In genomic region chr2:213002383-213002782, GRCh38 we compare ENCODE assay signal across 23 cellular contexts.
DNase-seq lines count a peak whose midpoint lies in the region; ATAC-seq and TF ChIP-seq lines count a peak whose summit lies in the region.
"Had no signal": no experiment of that assay in that cellular context is flagged by ENCODE, and none has a peak within 500 bp of the region (broad histone marks: within the 10 kb centered on the region; RNA-seq: fewer than 3 reads in every experiment).

No MANE protein-coding gene starts in this region.

- ATAC-seq in CD4-positive, CD25-positive, alpha-beta regulatory T cell (ENCODE audit: low read depth in 2 of 2), result no peak
- ATAC-seq in GM18870 (IDR thresholded peaks at IDR 0.05; ENCODE audit: unreplicated experiment), result peak; percentile 44
- ATAC-seq in HG02884 (IDR thresholded peaks at IDR 0.05; ENCODE audit: unreplicated experiment), result peak; percentile 39
- ATAC-seq in HG03460 (IDR thresholded peaks at IDR 0.05; ENCODE audit: unreplicated experiment), result peak; percentile 36
- ATAC-seq in right lobe of liver, result no peak
- ATAC-seq: activated naive CD4-positive, alpha-beta T cell treated with anti-CD3 and anti-CD28 coated beads, Interleukin-2, amount 50 U/mL, for 72 hours; GM23338; lower lobe of right lung had no signal

- H3K9me3 ChIP-seq in CD4-positive, CD25-positive, alpha-beta regulatory T cell (ENCODE audit: control insufficient read depth in 2 of 2, low read length in 2 of 2), result no peaks in the 10 kb centered on the region
- no peaks in the 10 kb centered on the region for H3K9me3 ChIP-seq in right lobe of liver
- H3K9me3 ChIP-seq: lower lobe of right lung, right atrium auricular region, transverse colon had no signal

- peaks cover 64 to 83% (median 74%) of the 10 kb centered on the region in 4 donors for H3K4me1 Mint-ChIP-seq in CD4-positive, CD25-positive, alpha-beta regulatory T cell

- H3K27ac ChIP-seq in CD4-positive, CD25-positive, alpha-beta regulatory T cell (ENCODE audit: insufficient read depth, low read length, poor library complexity, severe bottlenecking), result peak overlapping the region; percentile 80
- no peak overlapping the region for H3K27ac ChIP-seq in right lobe of liver
- H3K27ac ChIP-seq: C4-2B, hepatocyte, lower lobe of right lung, transverse colon had no signal

- H3K27me3 Mint-ChIP-seq in CD4-positive, CD25-positive, alpha-beta regulatory T cell, result no peaks in the 10 kb centered on the region
- H3K27me3 Mint-ChIP-seq: stimulated activated naive CD8-positive, alpha-beta T cell treated with anti-CD3 and anti-CD28 coated beads, Interleukin-15, Interleukin-2, amounts not matched to agents 100 ng/mL and 50 ng/mL, for 24 hours had no signal

- intact Hi-C loops in right lobe of liver (cut with DNase I), result no loop called here

- peaks cover 60% of the 10 kb centered on the region for H3K4me1 ChIP-seq in CD4-positive, CD25-positive, alpha-beta regulatory T cell (ENCODE audit: control insufficient read depth, insufficient read depth, low read length, poor library complexity, severe bottlenecking)
- H3K4me1 ChIP-seq in right lobe of liver, result no peaks in the 10 kb centered on the region

- peak overlapping the region; percentile 77 for H3K4me3 ChIP-seq in CD4-positive, CD25-positive, alpha-beta regulatory T cell (ENCODE audit: low read depth, low read length)
- no peak overlapping the region for H3K4me3 ChIP-seq in right lobe of liver
- H3K4me3 ChIP-seq: GM23338, hepatocyte, lower lobe of right lung, right atrium auricular region, transverse colon had no signal

- H3K27me3 ChIP-seq in CD4-positive, CD25-positive, alpha-beta regulatory T cell (ENCODE audit: control insufficient read depth, insufficient read depth, low read length), result no peaks in the 10 kb centered on the region
- no peaks in the 10 kb centered on the region for H3K27me3 ChIP-seq in right lobe of liver
- H3K27me3 ChIP-seq: hepatocyte, right atrium auricular region, transverse colon had no signal

- H3K4me3 Mint-ChIP-seq in CD4-positive, CD25-positive, alpha-beta regulatory T cell, result peak overlapping the region in 3 of 4 donors; percentile 11 to 89 (median 18)
- H3K4me3 Mint-ChIP-seq: activated CD4-positive, alpha-beta memory T cell treated with anti-CD3 and anti-CD28 coated beads for 36 hours; GM23338 had no signal

- peaks cover 0 to 2% (median 0%) of the 10 kb centered on the region in 7 donors for H3K9me3 Mint-ChIP-seq in CD4-positive, CD25-positive, alpha-beta regulatory T cell
- H3K9me3 Mint-ChIP-seq: activated CD4-positive, alpha-beta memory T cell treated with anti-CD3 and anti-CD28 coated beads for 36 hours; activated naive CD4-positive, alpha-beta T cell treated with anti-CD3 and anti-CD28 coated beads, Interleukin-2, amount 50 U/mL, for 72 hours; GM23338; stimulated activated naive CD8-positive, alpha-beta T cell treated with anti-CD3 and anti-CD28 coated beads, Interleukin-15, Interleukin-2, amounts not matched to agents 100 ng/mL and 50 ng/mL, for 24 hours had no signal

- TF ChIP-seq CTCF in right lobe of liver (IDR thresholded peaks at IDR 0.05), result no peak

- H3K36me3 Mint-ChIP-seq in CD4-positive, CD25-positive, alpha-beta regulatory T cell, result peaks cover 30% of the 10 kb centered on the region
- H3K36me3 Mint-ChIP-seq: activated CD4-positive, alpha-beta memory T cell treated with anti-CD3 and anti-CD28 coated beads for 36 hours; activated naive CD4-positive, alpha-beta T cell treated with anti-CD3 and anti-CD28 coated beads, Interleukin-2, amount 50 U/mL, for 72 hours had no signal

- H3K27ac Mint-ChIP-seq in CD4-positive, CD25-positive, alpha-beta regulatory T cell, result peak overlapping the region in 2 of 3 donors; percentile 52 to 99
- H3K27ac Mint-ChIP-seq: activated CD4-positive, alpha-beta memory T cell treated with anti-CD3 and anti-CD28 coated beads for 36 hours; activated naive CD4-positive, alpha-beta T cell treated with anti-CD3 and anti-CD28 coated beads, Interleukin-2, amount 50 U/mL, for 72 hours; GM23338; stimulated activated naive CD8-positive, alpha-beta T cell treated with anti-CD3 and anti-CD28 coated beads, Interleukin-15, Interleukin-2, amounts not matched to agents 100 ng/mL and 50 ng/mL, for 24 hours had no signal

- H3K36me3 ChIP-seq in CD4-positive, CD25-positive, alpha-beta regulatory T cell (ENCODE audit: control insufficient read depth, insufficient read depth, low read length), result peaks cover 21% of the 10 kb centered on the region
- no peaks in the 10 kb centered on the region for H3K36me3 ChIP-seq in right lobe of liver

- no peak for TF ChIP-seq POLR2A in right lobe of liver (IDR thresholded peaks at IDR 0.05)

- peak in 1 of 3 donors; percentile 52 for DNase-seq in CD4-positive, CD25-positive, alpha-beta regulatory T cell
- no peak for DNase-seq in right lobe of liver
- no peak for DNase-seq in activated naive CD4-positive, alpha-beta T cell treated with Interleukin-2 at 50 U/mL for 16 hours
- DNase-seq in epidermal melanocyte (ENCODE audit: insufficient read length, low spot score), result no peak
- no peak for DNase-seq in glomerular visceral epithelial cell (ENCODE audit: extremely low spot score)
- DNase-seq: activated CD4-positive, alpha-beta memory T cell treated with anti-CD3 and anti-CD28 coated beads for 36 hours; activated T-cell treated with anti-CD3 and anti-CD28 coated beads, Interleukin-2, amount 50 U/mL, for 48 hours; IMR-90; lower lobe of right lung; NCI-H2081; NCI-H526; SHP77; T-helper 1 cell; transverse colon had no signal

Comparison
In these comparisons a context has a peak if more than half of its experiments do, and no peak if none do; other contexts are left out.
1. ATAC-seq: peak in GM18870 (single experiment), HG02884 (single experiment) and HG03460 (single experiment); none in CD4-positive, CD25-positive, alpha-beta regulatory T cell (0 of 2) and right lobe of liver (0 of 4).